ENCODE assay signal across 1 cellular context in the genomic region with DNA sequence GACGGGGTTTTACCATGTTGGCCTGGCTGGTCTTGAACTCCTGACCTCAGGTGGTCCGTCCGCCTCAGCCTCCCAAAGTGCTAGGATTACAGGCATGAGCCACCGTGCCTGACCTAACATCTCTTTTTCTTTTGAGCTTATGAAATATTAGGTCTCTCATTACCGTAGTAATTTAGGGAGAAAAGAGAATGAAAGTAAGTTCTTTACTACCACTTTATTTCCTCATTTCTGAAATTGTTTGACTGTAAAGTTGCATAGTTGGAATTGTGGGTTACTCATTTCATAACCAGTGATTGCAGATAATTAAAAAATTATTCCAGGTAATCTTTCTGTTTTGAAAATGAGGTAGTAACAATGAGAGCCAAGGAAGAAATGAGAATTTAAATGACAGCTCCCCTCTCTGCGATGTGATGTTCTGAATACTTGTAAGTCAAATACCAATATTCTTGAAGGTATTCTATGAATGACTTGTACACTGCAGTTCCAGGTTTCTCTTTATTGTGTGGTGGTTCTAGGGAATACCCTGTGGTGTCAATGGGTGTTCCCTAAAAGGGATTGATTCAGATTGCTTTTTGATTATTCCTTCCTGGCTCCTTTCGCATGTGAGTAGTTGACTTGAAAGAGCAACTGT.
TF ChIP-seq lines count a peak whose summit lies in the region.

No MANE protein-coding gene starts in this region.

TF ChIP-seq in HCT116, 20 proteins besides CTCF, POLR2A, EP300 and RAD21:
- TF ChIP-seq FOSL1 (IDR thresholded peaks at IDR 0.05; ENCODE audit: low read depth) = no peak
- TF ChIP-seq, protein P1, sequence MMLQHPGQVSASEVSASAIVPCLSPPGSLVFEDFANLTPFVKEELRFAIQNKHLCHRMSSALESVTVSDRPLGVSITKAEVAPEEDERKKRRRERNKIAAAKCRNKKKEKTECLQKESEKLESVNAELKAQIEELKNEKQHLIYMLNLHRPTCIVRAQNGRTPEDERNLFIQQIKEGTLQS (IDR thresholded peaks at IDR 0.05) = no peak
- TF ChIP-seq EZH2 (IDR thresholded peaks at IDR 0.05) = no peak
- TF ChIP-seq POLR2AphosphoS5 (IDR thresholded peaks at IDR 0.05; ENCODE audit: low read depth, low read length) = no peak
- TF ChIP-seq ZNF274 (IDR thresholded peaks at IDR 0.05; ENCODE audit: low read depth, low read length) = no peak
- no peak for TF ChIP-seq JUND (IDR thresholded peaks at IDR 0.05)
- TF ChIP-seq, protein P2, sequence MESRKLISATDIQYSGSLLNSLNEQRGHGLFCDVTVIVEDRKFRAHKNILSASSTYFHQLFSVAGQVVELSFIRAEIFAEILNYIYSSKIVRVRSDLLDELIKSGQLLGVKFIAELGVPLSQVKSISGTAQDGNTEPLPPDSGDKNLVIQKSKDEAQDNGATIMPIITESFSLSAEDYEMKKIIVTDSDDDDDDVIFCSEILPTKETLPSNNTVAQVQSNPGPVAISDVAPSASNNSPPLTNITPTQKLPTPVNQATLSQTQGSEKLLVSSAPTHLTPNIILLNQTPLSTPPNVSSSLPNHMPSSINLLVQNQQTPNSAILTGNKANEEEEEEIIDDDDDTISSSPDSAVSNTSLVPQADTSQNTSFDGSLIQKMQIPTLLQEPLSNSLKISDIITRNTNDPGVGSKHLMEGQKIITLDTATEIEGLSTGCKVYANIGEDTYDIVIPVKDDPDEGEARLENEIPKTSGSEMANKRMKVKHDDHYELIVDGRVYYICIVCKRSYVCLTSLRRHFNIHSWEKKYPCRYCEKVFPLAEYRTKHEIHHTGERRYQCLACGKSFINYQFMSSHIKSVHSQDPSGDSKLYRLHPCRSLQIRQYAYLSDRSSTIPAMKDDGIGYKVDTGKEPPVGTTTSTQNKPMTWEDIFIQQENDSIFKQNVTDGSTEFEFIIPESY (IDR thresholded peaks at IDR 0.05; ENCODE audit: extremely low read depth, insufficient replicate concordance, low read length) = no peak
- TF ChIP-seq, protein P3, sequence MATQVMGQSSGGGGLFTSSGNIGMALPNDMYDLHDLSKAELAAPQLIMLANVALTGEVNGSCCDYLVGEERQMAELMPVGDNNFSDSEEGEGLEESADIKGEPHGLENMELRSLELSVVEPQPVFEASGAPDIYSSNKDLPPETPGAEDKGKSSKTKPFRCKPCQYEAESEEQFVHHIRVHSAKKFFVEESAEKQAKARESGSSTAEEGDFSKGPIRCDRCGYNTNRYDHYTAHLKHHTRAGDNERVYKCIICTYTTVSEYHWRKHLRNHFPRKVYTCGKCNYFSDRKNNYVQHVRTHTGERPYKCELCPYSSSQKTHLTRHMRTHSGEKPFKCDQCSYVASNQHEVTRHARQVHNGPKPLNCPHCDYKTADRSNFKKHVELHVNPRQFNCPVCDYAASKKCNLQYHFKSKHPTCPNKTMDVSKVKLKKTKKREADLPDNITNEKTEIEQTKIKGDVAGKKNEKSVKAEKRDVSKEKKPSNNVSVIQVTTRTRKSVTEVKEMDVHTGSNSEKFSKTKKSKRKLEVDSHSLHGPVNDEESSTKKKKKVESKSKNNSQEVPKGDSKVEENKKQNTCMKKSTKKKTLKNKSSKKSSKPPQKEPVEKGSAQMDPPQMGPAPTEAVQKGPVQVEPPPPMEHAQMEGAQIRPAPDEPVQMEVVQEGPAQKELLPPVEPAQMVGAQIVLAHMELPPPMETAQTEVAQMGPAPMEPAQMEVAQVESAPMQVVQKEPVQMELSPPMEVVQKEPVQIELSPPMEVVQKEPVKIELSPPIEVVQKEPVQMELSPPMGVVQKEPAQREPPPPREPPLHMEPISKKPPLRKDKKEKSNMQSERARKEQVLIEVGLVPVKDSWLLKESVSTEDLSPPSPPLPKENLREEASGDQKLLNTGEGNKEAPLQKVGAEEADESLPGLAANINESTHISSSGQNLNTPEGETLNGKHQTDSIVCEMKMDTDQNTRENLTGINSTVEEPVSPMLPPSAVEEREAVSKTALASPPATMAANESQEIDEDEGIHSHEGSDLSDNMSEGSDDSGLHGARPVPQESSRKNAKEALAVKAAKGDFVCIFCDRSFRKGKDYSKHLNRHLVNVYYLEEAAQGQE (IDR thresholded peaks at IDR 0.05; ENCODE audit: low read depth) = no peak
- no peak for TF ChIP-seq EGR1 (IDR thresholded peaks at IDR 0.05; ENCODE audit: low read depth)
- no peak for TF ChIP-seq SIN3A (IDR thresholded peaks at IDR 0.05; ENCODE audit: low read depth)
- TF ChIP-seq CEBPB (IDR thresholded peaks at IDR 0.05; ENCODE audit: low read depth) = no peak
- no peak for TF ChIP-seq TCF7L2 (IDR thresholded peaks at IDR 0.05; ENCODE audit: borderline replicate concordance, extremely low read depth, insufficient read depth, insufficient read length)
- no peak for TF ChIP-seq YY1 (IDR thresholded peaks at IDR 0.05; ENCODE audit: extremely low read depth, insufficient replicate concordance, low read depth, low read length)
- TF ChIP-seq SRF (IDR thresholded peaks at IDR 0.05; ENCODE audit: low read depth) = no peak
- TF ChIP-seq ELF1 (IDR thresholded peaks at IDR 0.05; ENCODE audit: borderline replicate concordance, low read depth) = no peak
- TF ChIP-seq CBX3 (IDR thresholded peaks at IDR 0.05; ENCODE audit: low read depth) = no peak
- no peak for TF ChIP-seq EZH2phosphoT487 (IDR thresholded peaks at IDR 0.05; ENCODE audit: borderline replicate concordance)
- TF ChIP-seq ZFX (IDR thresholded peaks at IDR 0.05) = no peak
- TF ChIP-seq SP1 (IDR thresholded peaks at IDR 0.05; ENCODE audit: low read depth) = no peak
